ENCODE assay signal across 24 cellular contexts in the genomic region with DNA sequence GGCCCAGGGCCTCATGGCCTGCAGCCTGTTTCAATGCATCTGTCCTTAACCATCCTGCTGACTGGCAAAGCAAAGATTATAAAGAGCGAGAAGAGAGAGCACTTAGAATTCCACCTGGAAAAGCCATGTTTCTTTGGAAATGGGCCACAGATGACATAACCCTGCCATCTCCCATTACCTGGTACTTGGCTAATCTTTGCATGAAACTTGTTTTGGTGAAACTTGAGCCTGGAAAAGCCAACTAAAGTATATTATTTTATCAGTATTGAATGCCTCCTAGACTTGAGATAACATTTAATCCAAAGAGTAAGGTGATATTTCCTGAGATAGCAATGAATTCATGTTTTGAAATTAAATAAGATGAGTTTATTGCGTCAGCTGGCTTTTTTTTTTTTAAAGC.
"Had no signal": no experiment of that assay in that cellular context is flagged by ENCODE, and none has a peak within 500 bp of the region (broad histone marks: within the 10 kb centered on the region; RNA-seq: fewer than 3 reads in every experiment).

No MANE protein-coding gene starts in this region.

- H3K27me3 ChIP-seq: ascending aorta had no signal

- DNase-seq: activated CD4-positive, alpha-beta T cell treated with anti-CD3 and anti-CD28 coated beads, Interleukin-2, amount 10 ng/mL, durations not matched to agents 24 days and 14 days; activated CD4-positive, alpha-beta T cell treated with anti-CD3 and anti-CD28 coated beads, Interleukin-2, amount 50 U/mL, for 4 hours; activated CD8-positive, alpha-beta T cell treated with anti-CD3 and anti-CD28 coated beads for 36 hours; activated gamma-delta T cell; activated naive CD4-positive, alpha-beta T cell treated with Interleukin-2 at 50 U/mL for 16 hours; activated naive CD8-positive, alpha-beta T cell treated with anti-CD3 and anti-CD28 coated beads, Interleukin-2, amount 10 ng/mL, durations not matched to agents 7 days and 5 days; activated T-cell treated with anti-CD3 and anti-CD28 coated beads, Interleukin-2, amount 50 U/mL, for 24 hours; amygdala; MM.1S; MV-4-11; NCI-H1092 treated with DMSO at 0.1 percent for 48 hours; NCI-H1417; NCI-H1694; NCI-H1930; NCI-H345; NCI-H524 treated with DMSO at 0.1 percent for 48 hours; PC-9; SIG-M5; T1000 had no signal

- H3K4me3 ChIP-seq: ascending aorta, cardiac muscle cell, PC-9 had no signal

- ATAC-seq: activated CD8-positive, alpha-beta T cell treated with anti-CD3 and anti-CD28 coated beads for 36 hours; Right ventricle myocardium inferior had no signal

- H2AFZ ChIP-seq: PC-9 had no signal

- H3K36me3 ChIP-seq: ascending aorta, cardiac muscle cell had no signal

- H3K9me3 ChIP-seq: ascending aorta had no signal

- H3K27ac ChIP-seq: ascending aorta, cardiac muscle cell, KMS-11, PC-9, RWPE1 had no signal

- H3K4me2 ChIP-seq: KMS-11, PC-9 had no signal
